ENCODE assay signal across 26 cellular contexts in genomic region chr22:50700387-50701075, GRCh38. TPM values are rescaled to one million over a fixed set of nuclear protein-coding genes. Genes with fewer than 3 reads are reported as not detected.
DNase-seq lines count a peak whose midpoint lies in the region; ATAC-seq and TF ChIP-seq lines count a peak whose summit lies in the region.
"Had no signal": no experiment of that assay in that cellular context is flagged by ENCODE, and none has a peak within 500 bp of the region (broad histone marks: within the 10 kb centered on the region; RNA-seq: fewer than 3 reads in every experiment).

No MANE protein-coding gene starts in this region.

- no peak overlapping the region for H3K4me3 Mint-ChIP-seq in activated naive CD8-positive, alpha-beta T cell treated with anti-CD3 and anti-CD28 coated beads, Interleukin-2, amount 50 U/mL, for 24 hours
- no peak overlapping the region for H3K4me3 Mint-ChIP-seq in activated naive CD8-positive, alpha-beta T cell treated with anti-CD3 and anti-CD28 coated beads for 36 hours
- H3K4me3 Mint-ChIP-seq in glutamatergic neuron (ENCODE audit: unreplicated experiment) (no peak overlapping the region), type B pancreatic cell (no peak overlapping the region)
- H3K4me3 Mint-ChIP-seq: activated naive CD8-positive, alpha-beta T cell treated with anti-CD3 and anti-CD28 coated beads, Interleukin-2, amount 10 ng/mL, durations not matched to agents 7 days and 5 days; activated T-cell treated with anti-CD3 and anti-CD28 coated beads, Interleukin-2, amount 50 U/mL, for 24 hours; effector memory CD8-positive, alpha-beta T cell had no signal

- H3K9ac ChIP-seq in GM23248, result no peak overlapping the region

- no peaks in the 10 kb centered on the region for H3K4me1 ChIP-seq in GM23248 (ENCODE audit: insufficient read depth)
- H3K4me1 ChIP-seq: HAP-1 had no signal

- no peaks in the 10 kb centered on the region for H3F3A ChIP-seq in GM23248 (ENCODE audit: insufficient read depth)

- no peak overlapping the region for H3K27ac Mint-ChIP-seq in activated naive CD8-positive, alpha-beta T cell treated with anti-CD3 and anti-CD28 coated beads, Interleukin-2, amount 50 U/mL, for 24 hours
- no peak overlapping the region for H3K27ac Mint-ChIP-seq in activated naive CD8-positive, alpha-beta T cell treated with anti-CD3 and anti-CD28 coated beads for 36 hours
- H3K27ac Mint-ChIP-seq in glutamatergic neuron (ENCODE audit: unreplicated experiment), result no peak overlapping the region
- H3K27ac Mint-ChIP-seq in type B pancreatic cell, result peak overlapping the region; percentile 77
- H3K27ac Mint-ChIP-seq: activated naive CD8-positive, alpha-beta T cell treated with anti-CD3 and anti-CD28 coated beads, Interleukin-2, amount 10 ng/mL, durations not matched to agents 7 days and 5 days; activated T-cell treated with anti-CD3 and anti-CD28 coated beads, Interleukin-2, amount 50 U/mL, for 24 hours had no signal

- no peaks in the 10 kb centered on the region for H3K27me3 ChIP-seq in GM23248 (replicated peaks; ENCODE audit: insufficient read depth)
- H3K27me3 ChIP-seq: cardiac muscle cell, Peyer's patch had no signal

- no peak overlapping the region for H3K27ac ChIP-seq in GM23248
- H3K27ac ChIP-seq: C4-2B, cardiac muscle cell, Peyer's patch, psoas muscle, uterus had no signal

- H3K27me3 Mint-ChIP-seq in activated naive CD8-positive, alpha-beta T cell treated with anti-CD3 and anti-CD28 coated beads, Interleukin-2, amount 50 U/mL, for 24 hours, result no peaks in the 10 kb centered on the region
- no peaks in the 10 kb centered on the region for H3K27me3 Mint-ChIP-seq in activated naive CD8-positive, alpha-beta T cell treated with anti-CD3 and anti-CD28 coated beads for 36 hours
- H3K27me3 Mint-ChIP-seq in glutamatergic neuron (ENCODE audit: unreplicated experiment) (peaks cover 8% of the 10 kb centered on the region), type B pancreatic cell (peaks cover 3% of the 10 kb centered on the region)
- H3K27me3 Mint-ChIP-seq: activated naive CD8-positive, alpha-beta T cell treated with anti-CD3 and anti-CD28 coated beads, Interleukin-2, amount 10 ng/mL, durations not matched to agents 7 days and 5 days; activated T-cell treated with anti-CD3 and anti-CD28 coated beads, Interleukin-2, amount 50 U/mL, for 24 hours had no signal

- no peak overlapping the region for H2AFZ ChIP-seq in GM23248

- in situ Hi-C loops in GM13976 (cut with MboI; ENCODE audit: low sequenced_read_pairs, unreplicated experiment) (no loop called here), GM23248 (cut with MboI) (no loop called here)

- no peaks in the 10 kb centered on the region for H3K36me3 Mint-ChIP-seq in activated naive CD8-positive, alpha-beta T cell treated with anti-CD3 and anti-CD28 coated beads, Interleukin-2, amount 50 U/mL, for 24 hours (ENCODE audit: low read depth)
- H3K36me3 Mint-ChIP-seq in activated naive CD8-positive, alpha-beta T cell treated with anti-CD3 and anti-CD28 coated beads for 36 hours, result no peaks in the 10 kb centered on the region
- H3K36me3 Mint-ChIP-seq in glutamatergic neuron (ENCODE audit: unreplicated experiment), result no peaks in the 10 kb centered on the region
- H3K36me3 Mint-ChIP-seq in type B pancreatic cell, result peaks cover 7% of the 10 kb centered on the region
- H3K36me3 Mint-ChIP-seq: activated naive CD8-positive, alpha-beta T cell treated with anti-CD3 and anti-CD28 coated beads, Interleukin-2, amount 10 ng/mL, durations not matched to agents 7 days and 5 days had no signal

- peak; percentile 11 for ATAC-seq in activated naive CD8-positive, alpha-beta T cell treated with anti-CD3 and anti-CD28 coated beads, Interleukin-2, amount 50 U/mL, for 24 hours
- ATAC-seq: effector memory CD8-positive, alpha-beta T cell; left colon; stimulated activated naive CD8-positive, alpha-beta T cell treated with anti-CD3 and anti-CD28 coated beads, Interleukin-15, Interleukin-2, amounts not matched to agents 100 U/mL and 50 U/mL, for 24 hours had no signal

- H3K9me3 ChIP-seq in GM23248 (ENCODE audit: low read depth), result no peaks in the 10 kb centered on the region
- H3K9me3 ChIP-seq: HAP-1, Peyer's patch, psoas muscle, uterus had no signal

- WGBS in GM23248 (ENCODE audit: low coverage in 1 of 2, low lambda C conversion rate in 2 of 2, missing lambda C conversion rate in 2 of 2), 2 experiments, result 86 to 88% methylated on average over 19 of the region's 19 CpGs

- peaks cover 12% of the 10 kb centered on the region for H3K4me1 Mint-ChIP-seq in activated naive CD8-positive, alpha-beta T cell treated with anti-CD3 and anti-CD28 coated beads, Interleukin-2, amount 50 U/mL, for 24 hours
- H3K4me1 Mint-ChIP-seq in activated naive CD8-positive, alpha-beta T cell treated with anti-CD3 and anti-CD28 coated beads for 36 hours, result peaks cover 16% of the 10 kb centered on the region
- peaks cover 21% of the 10 kb centered on the region for H3K4me1 Mint-ChIP-seq in glutamatergic neuron (ENCODE audit: low read depth, unreplicated experiment)
- peaks cover 15% of the 10 kb centered on the region for H3K4me1 Mint-ChIP-seq in type B pancreatic cell (ENCODE audit: unreplicated experiment)

- H3K4me2 ChIP-seq in GM23248 (ENCODE audit: unreplicated experiment), result no peak overlapping the region

- no peaks in the 10 kb centered on the region for H3K36me3 ChIP-seq in GM23248 (ENCODE audit: low read depth)
- H3K36me3 ChIP-seq: cardiac muscle cell, HAP-1, Peyer's patch, uterus had no signal

- H3K9me2 ChIP-seq in GM23248 (ENCODE audit: insufficient read depth), result no peaks in the 10 kb centered on the region

- TF ChIP-seq CTCF in glutamatergic neuron (IDR thresholded peaks at IDR 0.05; ENCODE audit: partially characterized antibody, unreplicated experiment), result no peak
- TF ChIP-seq CTCF in type B pancreatic cell (conservative IDR thresholded peaks at IDR 0.05), result no peak
- TF ChIP-seq CTCF in GM13976 (IDR thresholded peaks at IDR 0.05; ENCODE audit: borderline replicate concordance, control extremely low read depth, extremely low read depth, insufficient read depth, missing control alignments), result no peak

- no peak for DNase-seq in activated naive CD8-positive, alpha-beta T cell treated with anti-CD3 and anti-CD28 coated beads, Interleukin-2, amount 50 U/mL, for 24 hours
- DNase-seq in activated naive CD8-positive, alpha-beta T cell treated with anti-CD3 and anti-CD28 coated beads for 36 hours, result no peak
- DNase-seq in glutamatergic neuron (peak; percentile 16), lung microvascular endothelial cell (ENCODE audit: low read depth in 2 of 2) (peak; percentile 38 to 68), type B pancreatic cell (ENCODE audit: extremely low spot score, unreplicated experiment) (no peak), GM13976 (ENCODE audit: low spot score) (no peak), AG08396 (ENCODE audit: low spot score) (no peak), GM23248 (no peak)
- DNase-seq: activated CD4-positive, alpha-beta T cell treated with anti-CD3 and anti-CD28 coated beads, Interleukin-2, amount 50 U/mL, for 48 hours; activated naive CD8-positive, alpha-beta T cell treated with anti-CD3 and anti-CD28 coated beads, Interleukin-2, amount 10 ng/mL, durations not matched to agents 7 days and 5 days; activated T-cell treated with anti-CD3 and anti-CD28 coated beads, Interleukin-2, amount 50 U/mL, for 24 hours; DMS153; effector memory CD8-positive, alpha-beta T cell; Kasumi-1; left colon; NCI-H1105 treated with DMSO at 0.1 percent for 48 hours; stimulated activated naive CD8-positive, alpha-beta T cell treated with anti-CD3 and anti-CD28 coated beads, Interleukin-15, Interleukin-2, amounts not matched to agents 100 U/mL and 50 U/mL, for 24 hours; SW 1271; uterus had no signal

- no peak overlapping the region for H3K4me3 ChIP-seq in GM23248
- H3K4me3 ChIP-seq: cardiac muscle cell, HAP-1, Peyer's patch, psoas muscle, uterus had no signal

- no peaks in the 10 kb centered on the region for H4K20me1 ChIP-seq in GM23248 (ENCODE audit: insufficient read depth)

- H3K9me3 Mint-ChIP-seq in activated naive CD8-positive, alpha-beta T cell treated with anti-CD3 and anti-CD28 coated beads, Interleukin-2, amount 50 U/mL, for 24 hours, result no peaks in the 10 kb centered on the region
- H3K9me3 Mint-ChIP-seq in activated naive CD8-positive, alpha-beta T cell treated with anti-CD3 and anti-CD28 coated beads for 36 hours, result no peaks in the 10 kb centered on the region
- H3K9me3 Mint-ChIP-seq in glutamatergic neuron (ENCODE audit: unreplicated experiment) (peaks cover 18% of the 10 kb centered on the region), type B pancreatic cell (no peaks in the 10 kb centered on the region)
- H3K9me3 Mint-ChIP-seq: activated naive CD8-positive, alpha-beta T cell treated with anti-CD3 and anti-CD28 coated beads, Interleukin-2, amount 10 ng/mL, durations not matched to agents 7 days and 5 days; activated T-cell treated with anti-CD3 and anti-CD28 coated beads, Interleukin-2, amount 50 U/mL, for 24 hours; effector memory CD8-positive, alpha-beta T cell had no signal

- H3K79me2 ChIP-seq in GM23248 (ENCODE audit: insufficient read depth), result no peaks in the 10 kb centered on the region

RNA-seq across cellular contexts. Expression of gene SHANK3, which starts 27.9 kb away (rescaled TPM):
- under 1 TPM; 0.27 to 0.30 TPM for total RNA-seq in activated naive CD8-positive, alpha-beta T cell treated with anti-CD3 and anti-CD28 coated beads for 36 hours
- 20.4 TPM for total RNA-seq in glutamatergic neuron (ENCODE audit: unreplicated experiment)
- 7.6 and 11.5 TPM in 2 replicates for total RNA-seq in lung microvascular endothelial cell
- 6.8 and 13.1 TPM in 2 replicates for total RNA-seq in type B pancreatic cell (ENCODE audit: low replicate concordance)
- 0.51 and 0.97 TPM in 2 replicates for total RNA-seq in GM23248 (2014; rRNA removed; shearing (Covaris generic))
- 0.08 and 0.10 TPM in 2 replicates for polyA plus RNA-seq in GM23248 (2016; fragmentation: Nextera tagmentation; extraction: Ambion mirVana)

RNA-seq across cellular contexts. Expression of gene ACR, which starts 37.5 kb away (rescaled TPM):
- not detected for total RNA-seq in activated naive CD8-positive, alpha-beta T cell treated with anti-CD3 and anti-CD28 coated beads for 36 hours
- not detected for total RNA-seq in glutamatergic neuron (ENCODE audit: unreplicated experiment)
- under 0.01 and 0.20 TPM in 2 replicates for total RNA-seq in lung microvascular endothelial cell
- total RNA-seq in type B pancreatic cell (ENCODE audit: low replicate concordance), result 0.19 and 0.22 TPM in 2 replicates
- total RNA-seq in GM23248 (2014; rRNA removed; shearing (Covaris generic)), result not detected in 2 replicates
- not detected in 2 replicates for polyA plus RNA-seq in GM23248 (2016; fragmentation: Nextera tagmentation; extraction: Ambion mirVana)
- total RNA-seq: activated naive CD8-positive, alpha-beta T cell treated with anti-CD3 and anti-CD28 coated beads, Interleukin-2, amount 10 ng/mL, durations not matched to agents 7 days and 5 days; fibroblast of villous mesenchyme; myocyte; Peyer's patch had no signal
- polyA plus RNA-seq: cardiac muscle cell had no signal

Comparison
In these comparisons a context has a peak if more than half of its experiments do, and no peak if none do; other contexts are left out.
1. DNase-seq: peak in glutamatergic neuron (single experiment) and lung microvascular endothelial cell (2 of 2); none in activated naive CD8-positive, alpha-beta T cell treated with anti-CD3 and anti-CD28 coated beads, Interleukin-2, amount 50 U/mL, for 24 hours (single experiment), activated naive CD8-positive, alpha-beta T cell treated with anti-CD3 and anti-CD28 coated beads for 36 hours (single experiment), type B pancreatic cell (single experiment), GM13976 (single experiment), AG08396 (single experiment) and GM23248 (single experiment).